27 cellular contexts compared by ENCODE assay signal in the genomic region with DNA sequence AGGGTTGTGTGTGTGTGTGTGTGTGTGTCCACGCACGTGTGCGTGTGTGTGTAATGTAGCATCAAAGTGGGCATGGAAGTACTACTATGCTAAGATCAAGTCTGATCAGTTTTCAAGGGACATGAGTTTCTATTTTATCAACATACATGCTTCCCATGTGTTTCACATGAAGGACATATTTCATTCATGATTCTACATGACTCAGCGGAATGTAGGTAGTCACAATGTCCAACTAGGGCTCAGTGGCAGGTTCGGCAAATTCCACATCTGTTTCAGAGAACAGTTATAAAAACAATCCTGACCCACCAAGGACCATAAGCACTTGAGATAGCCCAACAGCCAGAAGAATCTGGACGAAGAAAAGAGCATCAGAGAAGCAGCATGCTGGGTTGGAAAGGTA.
"Had no signal": no experiment of that assay in that cellular context is flagged by ENCODE, and none has a peak within 500 bp of the region (broad histone marks: within the 10 kb centered on the region; RNA-seq: fewer than 3 reads in every experiment).

No MANE protein-coding gene starts in this region.

- H3K36me3 ChIP-seq: neutrophil, ovary, spleen, stomach, thoracic aorta, thyroid gland, tibial nerve, upper lobe of left lung, uterus had no signal

- ATAC-seq: naive thymus-derived CD4-positive, alpha-beta T cell; natural killer cell treated with Interleukin-12 subunit alpha and Interleukin-12 subunit beta and Interleukin-15 and Interleukin-18, amount 100 ng/mL, for 72 hours; psoas muscle; right cardiac atrium; sciatic nerve; stimulated activated effector memory CD8-positive, alpha-beta T cell treated with anti-CD3 and anti-CD28 coated beads, Interleukin-12 subunit alpha, Interleukin-12 subunit beta, amount 100 ng/mL, for 72 hours; stimulated activated naive B cell treated with anti-CD40 and anti-IgM and Interleukin-4, amounts not matched to agents 10 μg/mL and 1 μg/mL and 100 μg/mL, for 72 hours had no signal

- H3K4me3 ChIP-seq: ovary, psoas muscle, skin epidermis, smooth muscle cell, spleen, stomach, thoracic aorta, thyroid gland, tibial nerve, upper lobe of left lung, uterus had no signal

- H3K27me3 ChIP-seq: ovary, thyroid gland, tibial nerve, upper lobe of left lung, uterus had no signal

- H3K4me2 ChIP-seq: smooth muscle cell had no signal

- H3K27ac ChIP-seq: neutrophil, ovary, parathyroid adenoma, psoas muscle, skin epidermis, spleen, stomach, thoracic aorta, thyroid gland, tibial nerve, upper lobe of left lung, uterus had no signal

- DNase-seq: naive thymus-derived CD4-positive, alpha-beta T cell; nephron progenitor cell; nucleus accumbens; ovary; posterior cingulate gyrus; psoas muscle; right cardiac atrium; spleen; stimulated activated CD4-positive, alpha-beta T cell treated with anti-CD3 and anti-CD28 coated beads, Interleukin-12 subunit alpha, Interleukin-12 subunit beta, amount 100 ng/mL, for 4 hours; stimulated activated CD4-positive, alpha-beta T cell treated with anti-CD3 and anti-CD28 coated beads, Interleukin-1b, Interleukin-23, amount 100 ng/mL, for 48 hours; stimulated activated CD4-positive, alpha-beta T cell treated with anti-CD3 and anti-CD28 coated beads, Interleukin-4, amount 100 ng/mL, for 24 hours; stimulated activated naive B cell treated with anti-CD40 and anti-IgM and Interleukin-4, amounts not matched to agents 10 μg/mL and 1 μg/mL and 100 μg/mL, for 72 hours; stimulated activated naive CD4-positive, alpha-beta T cell treated with Interleukin-2 at 50 U/mL for 16 hours; stomach; thyroid gland; trophoblast cell; upper lobe of left lung; uterus had no signal

- H3K4me1 ChIP-seq: parathyroid adenoma, psoas muscle, spleen, stomach, thyroid gland, tibial nerve, upper lobe of left lung, uterus had no signal

- H3K9me3 ChIP-seq: neutrophil, ovary, psoas muscle, spleen, stomach, thoracic aorta, thyroid gland, tibial nerve, upper lobe of left lung, uterus had no signal
